Comparison of ENCODE assay signal across 14 cellular contexts in the genomic region with DNA sequence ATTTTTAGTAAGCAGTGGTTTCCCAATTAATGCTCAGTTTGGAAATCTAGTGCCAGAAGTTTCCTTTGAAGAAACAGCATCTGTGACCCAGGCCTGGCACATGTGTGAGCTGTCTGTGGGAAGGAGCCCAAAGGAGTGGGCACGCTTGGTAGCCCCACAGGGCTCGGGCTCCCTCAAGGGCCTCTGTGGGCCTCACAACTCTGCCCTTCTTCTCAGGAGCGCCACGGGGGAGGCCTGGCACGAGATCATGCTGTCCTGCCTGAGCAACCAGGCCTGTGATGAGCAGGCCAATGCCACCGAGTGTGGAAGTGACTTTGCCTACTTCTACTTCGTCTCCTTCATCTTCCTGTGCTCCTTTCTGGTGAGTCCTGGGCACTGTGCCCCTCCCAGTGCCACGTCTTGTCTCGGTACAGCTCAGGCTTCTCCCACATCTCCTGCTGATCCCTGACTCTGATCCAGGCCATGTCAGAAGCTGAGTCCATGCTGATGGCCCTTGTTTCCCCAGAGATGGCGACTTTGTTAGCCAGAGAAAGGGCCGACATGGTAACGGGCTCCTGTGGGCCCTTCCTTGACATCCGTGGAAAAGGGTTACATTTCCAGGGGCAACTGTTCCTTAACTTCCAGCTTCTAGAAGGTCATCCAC.
DNase-seq lines count a peak whose midpoint lies in the region; ATAC-seq and TF ChIP-seq lines count a peak whose summit lies in the region.
"Had no signal": no experiment of that assay in that cellular context is flagged by ENCODE, and none has a peak within 500 bp of the region (broad histone marks: within the 10 kb centered on the region; RNA-seq: fewer than 3 reads in every experiment).

No MANE protein-coding gene starts in this region.

- no peak overlapping the region for H2AFZ ChIP-seq in neuronal stem cell (ENCODE audit: low read length)

- H3K4me1 ChIP-seq in neuronal stem cell (ENCODE audit: control insufficient read depth in 2 of 2, insufficient read depth in 1 of 2, low read depth in 1 of 2, low read length in 2 of 2) (peaks cover 0 to 2% of the 10 kb centered on the region in 2 donors), upper lobe of right lung (no peaks in the 10 kb centered on the region)

- peaks cover 6% of the 10 kb centered on the region for H3K9me3 Mint-ChIP-seq in chondrocyte (ENCODE audit: low read depth)

- no peak overlapping the region for H3K27ac ChIP-seq in neuronal stem cell (replicated peaks; ENCODE audit: low read length)
- no peak overlapping the region for H3K27ac ChIP-seq in upper lobe of right lung
- H3K27ac ChIP-seq: C4-2B had no signal

- no peak overlapping the region for H2BK5ac ChIP-seq in neuronal stem cell (ENCODE audit: low read length)

- no CpG with 5 or more reads among the region's 13 CpGs for WGBS in neuronal stem cell (ENCODE audit: extremely low coverage in 2 of 2, insufficient read length in 2 of 2, insufficient replicate concordance in 1 of 2), 2 donors

- no peak overlapping the region for H3K18ac ChIP-seq in neuronal stem cell (ENCODE audit: low read length)

- no peak overlapping the region for H4K8ac ChIP-seq in neuronal stem cell (ENCODE audit: low read depth, low read length)

- TF ChIP-seq CTCF in chondrocyte (IDR thresholded peaks at IDR 0.05) (no peak), upper lobe of right lung (IDR thresholded peaks at IDR 0.05) (no peak)

- H3K27me3 ChIP-seq in neuronal stem cell (ENCODE audit: control insufficient read depth in 3 of 3, insufficient read depth in 3 of 3, low read depth in 1 of 3, low read length in 3 of 3) (no peaks in the 10 kb centered on the region), upper lobe of right lung (no peaks in the 10 kb centered on the region)

- no peak overlapping the region for H3K9ac ChIP-seq in neuronal stem cell (ENCODE audit: low read depth, low read length, poor library complexity)

- peak overlapping the region; percentile 2 for H3K14ac ChIP-seq in neuronal stem cell (ENCODE audit: low read length)

- no peaks in the 10 kb centered on the region for H3K36me3 ChIP-seq in neuronal stem cell (replicated peaks in 1 of 2; ENCODE audit: control insufficient read depth in 2 of 2, insufficient read depth in 2 of 2, low read length in 2 of 2)
- no peaks in the 10 kb centered on the region for H3K36me3 ChIP-seq in upper lobe of right lung

- no peak overlapping the region for H2BK12ac ChIP-seq in neuronal stem cell (ENCODE audit: low read length)

- no peaks in the 10 kb centered on the region for H3K79me1 ChIP-seq in neuronal stem cell (ENCODE audit: low read depth, low read length)

- DNase-seq in cardiac septum (ENCODE audit: low spot score) (peak; percentile 54), Right ventricle myocardium inferior (ENCODE audit: missing footprints) (no peak), chondrocyte (ENCODE audit: low spot score) (peak; percentile 50), neuronal stem cell (ENCODE audit: low spot score) (no peak), upper lobe of right lung (peak; percentile 23), SHP77 (lab: John Stamatoyannopoulos, UW) (no peak), LoVo (ENCODE audit: low spot score) (no peak)
- DNase-seq: COR-L47, MV-4-11, NCI-H1417 treated with DMSO at 0.1 percent for 48 hours, NCI-H2029 treated with DMSO at 0.1 percent for 48 hours, NCI-H510A treated with DMSO at 0.1 percent for 48 hours had no signal

- H3K4ac ChIP-seq in neuronal stem cell (ENCODE audit: low read length): no peak overlapping the region

- H2AK5ac ChIP-seq in neuronal stem cell (ENCODE audit: low read depth, low read length): no peak overlapping the region

- H3K4me1 Mint-ChIP-seq in chondrocyte (ENCODE audit: low read depth): no peaks in the 10 kb centered on the region

- H2BK120ac ChIP-seq in neuronal stem cell (ENCODE audit: low read depth, low read length): no peak overlapping the region

- intact Hi-C loops in cardiac septum (cut with DNase I): no loop called here
- intact Hi-C loops in Right ventricle myocardium inferior (cut with DNase I): no loop called here
- intact Hi-C loops in upper lobe of right lung (cut with DNase I): no loop called here

- no peak overlapping the region for H3K4me3 ChIP-seq in neuronal stem cell (ENCODE audit: low read length in 2 of 2)
- H3K4me3 ChIP-seq in upper lobe of right lung: no peak overlapping the region

- no peak overlapping the region for H3K4me2 ChIP-seq in neuronal stem cell (ENCODE audit: insufficient read depth, low read length, poor library complexity, severe bottlenecking)

- H3K23ac ChIP-seq in neuronal stem cell (ENCODE audit: low read depth, low read length, poor library complexity): no peak overlapping the region

- H3K27me3 Mint-ChIP-seq in chondrocyte (ENCODE audit: low read depth): no peaks in the 10 kb centered on the region

- no peak overlapping the region for H3K4me3 Mint-ChIP-seq in chondrocyte (ENCODE audit: unreplicated experiment)

- no peak overlapping the region for H2BK15ac ChIP-seq in neuronal stem cell (ENCODE audit: low read length)

- no peak overlapping the region for H3K27ac Mint-ChIP-seq in chondrocyte (ENCODE audit: unreplicated experiment)

- peaks cover 1% of the 10 kb centered on the region for H3K36me3 Mint-ChIP-seq in chondrocyte (ENCODE audit: low read depth)

- H3K9me3 ChIP-seq in neuronal stem cell (replicated peaks in 1 of 2; ENCODE audit: control insufficient read depth in 2 of 2, insufficient read depth in 1 of 2, low read depth in 1 of 2, low read length in 2 of 2) (peaks cover 0 to 21% of the 10 kb centered on the region in 2 donors), upper lobe of right lung (no peaks in the 10 kb centered on the region)

- H4K91ac ChIP-seq in neuronal stem cell (ENCODE audit: low read depth, low read length, poor library complexity): no peak overlapping the region

- ATAC-seq in Right ventricle myocardium inferior (no peak), upper lobe of right lung (no peak), GM21737 (IDR thresholded peaks at IDR 0.05; ENCODE audit: unreplicated experiment) (no peak)

Comparison
In these comparisons a context has a peak if more than half of its experiments do, and no peak if none do; other contexts are left out.
1. DNase-seq: peak in cardiac septum (single experiment), chondrocyte (single experiment) and upper lobe of right lung (single experiment); none in Right ventricle myocardium inferior (single experiment), neuronal stem cell (single experiment), SHP77 (0 of 2) and LoVo (single experiment).